In the genomic region with DNA sequence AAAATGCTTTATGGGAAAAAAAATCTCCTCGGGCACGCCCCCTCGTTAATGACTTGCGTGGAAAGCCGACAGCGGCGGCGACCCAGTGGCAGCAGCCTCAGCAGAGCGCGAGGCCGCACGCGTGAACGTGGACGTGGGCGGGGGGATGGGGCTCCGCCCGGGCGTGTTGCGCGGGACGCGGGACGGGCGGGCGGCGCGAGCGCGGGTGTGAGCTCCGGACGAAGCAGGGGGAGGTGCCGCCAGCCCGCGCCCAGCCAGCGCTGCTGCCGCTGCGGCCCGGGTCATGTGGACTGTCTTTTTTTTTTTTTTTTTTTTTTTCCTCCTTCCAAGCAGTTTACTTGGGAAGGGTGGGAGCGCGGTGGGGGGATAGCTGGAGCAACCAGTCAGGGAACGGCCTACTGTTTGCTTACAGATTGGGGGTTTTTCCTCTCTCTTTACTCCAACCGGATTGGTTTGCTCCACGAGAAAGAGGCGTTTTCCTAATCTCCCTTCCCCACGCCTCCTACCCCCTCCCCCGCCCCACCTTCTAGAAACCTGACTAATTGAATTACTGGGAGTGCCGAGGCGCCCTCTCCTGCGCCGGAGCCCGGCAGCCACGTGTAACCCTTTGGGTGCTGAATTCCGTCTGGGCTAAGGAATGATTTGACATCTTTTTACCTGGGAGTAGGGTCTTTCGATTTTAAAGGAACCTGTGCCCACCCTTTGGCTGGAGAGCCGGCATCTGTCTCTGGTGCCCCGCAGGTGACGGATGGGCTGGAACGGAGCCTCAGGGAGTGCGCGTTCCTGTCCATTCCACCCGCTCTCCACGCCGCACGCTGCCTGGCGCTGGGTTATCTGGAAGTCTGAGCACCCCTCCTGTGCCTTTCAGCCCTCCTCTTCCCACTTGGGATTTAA, we compare ENCODE assay signal across 8 cellular contexts. TPM values are rescaled to one million over a fixed set of nuclear protein-coding genes. Genes with fewer than 3 reads are reported as not detected.
DNase-seq lines count a peak whose midpoint lies in the region; ATAC-seq, FAIRE-seq and TF ChIP-seq lines count a peak whose summit lies in the region.

No MANE protein-coding gene starts in this region.

- ATAC-seq in CD4-positive, alpha-beta T cell (ENCODE audit: poor library complexity): no peak
- ATAC-seq in HCT116: peak; percentile 62
- ATAC-seq in activated T-helper 17 cell treated with anti-CD3 and anti-CD28 coated beads, Interleukin-2, amount 50 U/mL, for 72 hours (replicated peaks): no peak
- ATAC-seq in naive B cell (ENCODE audit: low read depth in 2 of 2): peak; percentile 24 to 39
- no peak for ATAC-seq in HG02763 (IDR thresholded peaks at IDR 0.05; ENCODE audit: unreplicated experiment)

- CTCF ChIA-PET in CD4-positive, alpha-beta T cell (lab: Charles Lee): no interaction called here
- CTCF ChIA-PET in HCT116 (lab: Charles Lee): no interaction called here

- peak overlapping the region; percentile 45 for H3K9ac ChIP-seq in HCT116 (ENCODE audit: low read length)

- H3K9me2 ChIP-seq in HCT116 (ENCODE audit: insufficient read depth): no peaks in the 10 kb centered on the region

- no peaks in the 10 kb centered on the region for H3K36me3 Mint-ChIP-seq in CD4-positive, alpha-beta T cell (ENCODE audit: low read depth)
- no peaks in the 10 kb centered on the region for H3K36me3 Mint-ChIP-seq in activated T-helper 17 cell treated with anti-CD3 and anti-CD28 coated beads, Interleukin-2, amount 50 U/mL, for 72 hours (ENCODE audit: low read depth)
- no peaks in the 10 kb centered on the region for H3K36me3 Mint-ChIP-seq in naive B cell

- no peak for DNase-seq in CD4-positive, alpha-beta T cell
- DNase-seq in HCT116 (ENCODE audit: low read depth, low spot score) (peak; percentile 88), NCI-H345 treated with DMSO at 0.1 percent for 48 hours (lab: John Stamatoyannopoulos, UW; ENCODE audit: unreplicated experiment) (peak; percentile 88), foreskin fibroblast (peak; percentile 91 to 96), naive B cell (no peak), urothelium cell line (ENCODE audit: low spot score) (peak; percentile 87)

- peak overlapping the region; percentile 86 for H3K4me3 Mint-ChIP-seq in CD4-positive, alpha-beta T cell
- peak overlapping the region; percentile 65 for H3K4me3 Mint-ChIP-seq in activated T-helper 17 cell treated with anti-CD3 and anti-CD28 coated beads, Interleukin-2, amount 50 U/mL, for 72 hours
- H3K4me3 Mint-ChIP-seq in naive B cell: peak overlapping the region; percentile 73 to 91 (median 88)

- H4K20me1 ChIP-seq in HCT116 (ENCODE audit: insufficient read depth): no peaks in the 10 kb centered on the region

- H3K27ac Mint-ChIP-seq in CD4-positive, alpha-beta T cell: no peak overlapping the region
- H3K27ac Mint-ChIP-seq in activated T-helper 17 cell treated with anti-CD3 and anti-CD28 coated beads, Interleukin-2, amount 50 U/mL, for 72 hours: no peak overlapping the region
- H3K27ac Mint-ChIP-seq in naive B cell: peak overlapping the region in 2 of 6 donors; percentile 52 to 85

- H3K27me3 Mint-ChIP-seq in CD4-positive, alpha-beta T cell: peaks cover 86% of the 10 kb centered on the region
- peaks cover 60% of the 10 kb centered on the region for H3K27me3 Mint-ChIP-seq in activated T-helper 17 cell treated with anti-CD3 and anti-CD28 coated beads, Interleukin-2, amount 50 U/mL, for 72 hours
- peaks cover 50 to 81% (median 74%) of the 10 kb centered on the region in 3 donors for H3K27me3 Mint-ChIP-seq in naive B cell

- no TSS peak for BruUV-seq in HCT116 (replicated peaks; lab: Mats Ljungman, UMichigan)

- TF ChIP-seq RAD21 in HCT116 (IDR thresholded peaks at IDR 0.05; ENCODE audit: low read depth): no peak

- H3K4me1 Mint-ChIP-seq in CD4-positive, alpha-beta T cell (ENCODE audit: low read depth): peaks cover 30% of the 10 kb centered on the region
- H3K4me1 Mint-ChIP-seq in activated T-helper 17 cell treated with anti-CD3 and anti-CD28 coated beads, Interleukin-2, amount 50 U/mL, for 72 hours: peaks cover 5% of the 10 kb centered on the region
- peaks cover 21 to 43% (median 33%) of the 10 kb centered on the region in 3 donors for H3K4me1 Mint-ChIP-seq in naive B cell

- POLR2A ChIA-PET in CD4-positive, alpha-beta T cell (lab: Charles Lee): interaction anchor here (0.5 kb wide), 1 partner anchor 100 kb away, joined by 3 read pairs; no protein-coding TSS in a partner anchor
- POLR2A ChIA-PET in HCT116 (lab: Charles Lee): no interaction called here

- no peaks in the 10 kb centered on the region for H3K9me3 Mint-ChIP-seq in CD4-positive, alpha-beta T cell
- no peaks in the 10 kb centered on the region for H3K9me3 Mint-ChIP-seq in activated T-helper 17 cell treated with anti-CD3 and anti-CD28 coated beads, Interleukin-2, amount 50 U/mL, for 72 hours
- peaks cover 0 to 5% (median 0%) of the 10 kb centered on the region in 7 donors for H3K9me3 Mint-ChIP-seq in naive B cell

- H3K36me3 ChIP-seq in HCT116 (ENCODE audit: control insufficient read depth in 1 of 2, insufficient read depth in 2 of 2, low read length in 2 of 2): no peaks in the 10 kb centered on the region

- no peaks in the 10 kb centered on the region for H3K9me3 ChIP-seq in CD4-positive, alpha-beta T cell (ENCODE audit: control insufficient read depth, low read length)
- H3K9me3 ChIP-seq in HCT116 (ENCODE audit: control insufficient read depth in 1 of 2, insufficient read depth in 1 of 2, low read depth in 1 of 2, low read length in 2 of 2): no peaks in the 10 kb centered on the region

- H3K4me3 ChIP-seq in HCT116 (replicated peaks in 1 of 2; ENCODE audit: low read depth in 1 of 2, low read length in 2 of 2) (peak overlapping the region; percentile 48 to 63), foreskin fibroblast (ENCODE audit: low read depth in 1 of 2, low read length in 2 of 2) (peak overlapping the region; percentile 52 to 80)

- intact Hi-C loops in CD4-positive, alpha-beta T cell (cut with DNase I, micrococcal nuclease): loop anchor here in 1 of 2 experiments (10.0 kb wide), 1 partner anchor 672 kb away; no protein-coding TSS in a partner anchor
- intact Hi-C loops in HCT116 (cut with micrococcal nuclease): loop anchor here (2.0 to 10.0 kb wide), 5 partner anchors 100 to 1550 kb away; no protein-coding TSS in a partner anchor

- no peak for TF ChIP-seq POLR2A in HCT116 (IDR thresholded peaks at IDR 0.05; ENCODE audit: borderline replicate concordance, extremely low read depth, insufficient read depth, insufficient read length)

- H3K79me2 ChIP-seq in HCT116 (ENCODE audit: insufficient read depth, low read length): no peaks in the 10 kb centered on the region

- TF ChIP-seq CTCF in CD4-positive, alpha-beta T cell (IDR thresholded peaks at IDR 0.05): no peak
- TF ChIP-seq CTCF in HCT116 (IDR thresholded peaks at IDR 0.05 in 2 of 3, conservative IDR thresholded peaks at IDR 0.05 in 1 of 3; ENCODE audit: borderline replicate concordance in 1 of 3, insufficient read depth in 1 of 3, low read depth in 2 of 3, low read length in 2 of 3) (no peak), foreskin fibroblast (IDR thresholded peaks at IDR 0.05; ENCODE audit: low read depth, low read length) (no peak)

- peak overlapping the region; percentile 97 for H2AFZ ChIP-seq in HCT116 (ENCODE audit: low read depth, low read length, poor library complexity, severe bottlenecking)

- no peak for FAIRE-seq in urothelium cell line (lab: Jason Lieb, UNC)

- peak overlapping the region; percentile 97 for H3K4me2 ChIP-seq in HCT116 (ENCODE audit: low read length)

- no peak overlapping the region for H3K27ac ChIP-seq in CD4-positive, alpha-beta T cell (ENCODE audit: low read depth, low read length)
- H3K27ac ChIP-seq in HCT116 (ENCODE audit: low read depth, low read length): no peak overlapping the region

- peaks cover 71% of the 10 kb centered on the region for H3K27me3 ChIP-seq in CD4-positive, alpha-beta T cell (ENCODE audit: control insufficient read depth, insufficient read depth, low read length)
- no peaks in the 10 kb centered on the region for H3K27me3 ChIP-seq in HCT116 (ENCODE audit: insufficient read depth, low read length)

- RAD21 ChIA-PET in HCT116 (lab: Charles Lee; ENCODE audit: low non-redundant PET in 1 of 2, low total read pairs in 2 of 2, uncharacterized antibody in 2 of 2, unreplicated experiment in 2 of 2): interaction anchor here (0.6 kb wide), 3 partner anchors 107 to 1006 kb away, joined by 3 to 4 read pairs (median 4); no protein-coding TSS in a partner anchor

- peaks cover 8 to 36% of the 10 kb centered on the region in 2 experiments; a peak in 3 of 4 replicates for H3K4me1 ChIP-seq in HCT116 (ENCODE audit: control insufficient read depth in 1 of 2, insufficient read depth in 2 of 2, low read length in 2 of 2)

TF ChIP-seq in HCT116, 20 proteins besides CTCF, POLR2A, EP300 and RAD21:
- TF ChIP-seq POLR2AphosphoS5 (IDR thresholded peaks at IDR 0.05; ENCODE audit: low read depth, low read length) (no peak), MAX (IDR thresholded peaks at IDR 0.05) (peak; percentile 85), SP1 (IDR thresholded peaks at IDR 0.05; ENCODE audit: low read depth) (peak; percentile 9; the same call in 1 of the 2 replicates)
TF ChIP-seq in HCT116: peak in this region for 2.

RNA-seq across cellular contexts. Expression of gene EFNA5, which starts 1.7 kb away (rescaled TPM):
- total RNA-seq in CD4-positive, alpha-beta T cell: not detected
- 0.22 TPM for total RNA-seq in HCT116 (2021; ENCODE audit: unreplicated experiment)
- polyA plus RNA-seq in HCT116 (2012): 0.04 and 0.08 TPM in 2 replicates
- not detected for total RNA-seq in activated T-helper 17 cell treated with anti-CD3 and anti-CD28 coated beads, Interleukin-2, amount 50 U/mL, for 72 hours
- polyA plus RNA-seq in naive B cell (ENCODE audit: low read depth in 6 of 6): not detected

Comparison
In these comparisons a context has a peak if more than half of its experiments do, and no peak if none do; other contexts are left out.
1. ATAC-seq: peak in HCT116 (single experiment) and naive B cell (2 of 2); none in CD4-positive, alpha-beta T cell (single experiment), activated T-helper 17 cell treated with anti-CD3 and anti-CD28 coated beads, Interleukin-2, amount 50 U/mL, for 72 hours (single experiment) and HG02763 (single experiment).
2. DNase-seq: peak in HCT116 (single experiment), NCI-H345 treated with DMSO at 0.1 percent for 48 hours (single experiment), foreskin fibroblast (2 of 2) and urothelium cell line (single experiment); none in CD4-positive, alpha-beta T cell (0 of 10) and naive B cell (single experiment).
3. Peak in every context shown above with its lines, with median percentiles within 50 percentile points of each other: H3K4me3 Mint-ChIP-seq.